8 cellular contexts compared by ENCODE assay signal in genomic region chr3:190322604-190323240, GRCh38. TPM values are rescaled to one million over a fixed set of nuclear protein-coding genes. Genes with fewer than 3 reads are reported as not detected.
DNase-seq lines count a peak whose midpoint lies in the region; ATAC-seq and TF ChIP-seq lines count a peak whose summit lies in the region.

No MANE protein-coding gene starts in this region.

- H3K79me2 ChIP-seq in PC-3 (ENCODE audit: low read length) = peaks cover 27% of the 10 kb centered on the region
- H3K79me2 ChIP-seq in osteoblast (ENCODE audit: insufficient read depth, low read length) = no peaks in the 10 kb centered on the region

- intact Hi-C loops in Calu3 (cut with micrococcal nuclease; ENCODE audit: unreplicated experiment) (loop anchor here (1.0 to 5.0 kb wide), 5 partner anchors 23 to 120 kb away; no protein-coding TSS in a partner anchor), PC-3 (cut with micrococcal nuclease) (loop anchor here (1.0 to 5.0 kb wide), 7 partner anchors 23 to 361 kb away; no protein-coding TSS in a partner anchor)

- BruUV-seq in Calu3 (replicated peaks; lab: Mats Ljungman, UMichigan) (TSS peak; percentile 19), PC-3 (replicated peaks; lab: Mats Ljungman, UMichigan) (no TSS peak)

- H3K36me3 Mint-ChIP-seq in Calu3 (ENCODE audit: insufficient read depth, unreplicated experiment) = peaks cover 59% of the 10 kb centered on the region

- no peak for ATAC-seq in PC-3
- no peak for ATAC-seq in GM18867 (IDR thresholded peaks at IDR 0.05; ENCODE audit: unreplicated experiment)

- DNase-seq in Calu3 (peak; percentile 52), PC-3 (no peak), osteoblast (ENCODE audit: insufficient read length, low spot score, missing footprints) (peak; percentile 50), NCI-H187 (lab: John Stamatoyannopoulos, UW) (no peak), hypothalamus (lab: John Stamatoyannopoulos, UW) (no peak), glomerular visceral epithelial cell (ENCODE audit: extremely low spot score) (no peak)

- CTCF ChIA-PET in Calu3 (lab: Charles Lee) (interaction anchor here (0.6 to 3.8 kb wide), 27 partner anchors 15 to 361 kb away, joined by 3 to 71 read pairs (median 5); no protein-coding TSS in a partner anchor), PC-3 (lab: Charles Lee) (interaction anchor here (0.6 to 2.5 kb wide), 7 partner anchors 16 to 1017 kb away, joined by 3 to 32 read pairs (median 6); no protein-coding TSS in a partner anchor)

- no peak overlapping the region for H3K27ac ChIP-seq in PC-3 (ENCODE audit: low read length)
- peak overlapping the region in 1 of 2 donors; percentile 15 for H3K27ac ChIP-seq in esophagus (ENCODE audit: low read depth in 2 of 2, low read length in 1 of 2)
- H3K27ac ChIP-seq in osteoblast (ENCODE audit: low read depth, low read length) = peak overlapping the region; percentile 54

- peak overlapping the region; percentile 14; the same call in 1 of the 2 replicates for H3K9ac ChIP-seq in PC-3 (ENCODE audit: low read length)

- H3K9me3 Mint-ChIP-seq in Calu3 (ENCODE audit: low read depth, unreplicated experiment) = no peaks in the 10 kb centered on the region

- POLR2A ChIA-PET in PC-3 (lab: Charles Lee; ENCODE audit: unreplicated experiment) = interaction anchor here (0.7 to 0.9 kb wide), 2 partner anchors 59 to 98 kb away, joined by 3 to 6 read pairs; no protein-coding TSS in a partner anchor

- no peaks in the 10 kb centered on the region for H4K20me1 ChIP-seq in PC-3 (ENCODE audit: low read length)
- no peaks in the 10 kb centered on the region for H4K20me1 ChIP-seq in osteoblast (ENCODE audit: insufficient read depth, low read length)

- TF ChIP-seq CTCF in Calu3 (IDR thresholded peaks at IDR 0.05; ENCODE audit: unreplicated experiment) = no peak
- TF ChIP-seq CTCF in PC-3 (conservative IDR thresholded peaks at IDR 0.05; ENCODE audit: low read depth, low read length) = no peak; the same call in 1 of the 2 replicates
- TF ChIP-seq CTCF in osteoblast (IDR thresholded peaks at IDR 0.05; ENCODE audit: extremely low read depth, low read depth, low read length) = peak; percentile 11

- no peaks in the 10 kb centered on the region for H3K9me2 ChIP-seq in PC-3 (replicated peaks; ENCODE audit: low read length)

- H2AFZ ChIP-seq in PC-3 (ENCODE audit: low read length) (peak overlapping the region; percentile 78), osteoblast (ENCODE audit: low read length) (peak overlapping the region; percentile 77)

- 12% methylated on average over 12 of the region's 12 CpGs for WGBS in esophagus, 2 donors

- no peaks in the 10 kb centered on the region for H3K9me3 ChIP-seq in PC-3 (ENCODE audit: low read length)
- H3K9me3 ChIP-seq in esophagus (ENCODE audit: control insufficient read depth in 2 of 2, insufficient read depth in 1 of 2, low read depth in 1 of 2, low read length in 1 of 2) = no peaks in the 10 kb centered on the region
- no peaks in the 10 kb centered on the region for H3K9me3 ChIP-seq in osteoblast (ENCODE audit: low read depth, low read length)

- H3K4me2 ChIP-seq in PC-3 (ENCODE audit: low read length) (peak overlapping the region; percentile 94), osteoblast (ENCODE audit: insufficient read depth, low read length) (peak overlapping the region; percentile 91)

- H3K4me3 ChIP-seq in PC-3 (ENCODE audit: low read length) (peak overlapping the region; percentile 69), esophagus (ENCODE audit: low read depth in 1 of 2, low read length in 2 of 2) (peak overlapping the region; percentile 67 to 76), osteoblast (ENCODE audit: insufficient read depth, low read length) (peak overlapping the region; percentile 73)

- H3K27me3 ChIP-seq in PC-3 (ENCODE audit: low read length) (no peaks in the 10 kb centered on the region), esophagus (ENCODE audit: control insufficient read depth in 1 of 2, insufficient read depth in 2 of 2, low read length in 2 of 2) (no peaks in the 10 kb centered on the region), osteoblast (ENCODE audit: insufficient read depth, low read length) (no peaks in the 10 kb centered on the region)

- H3K4me1 Mint-ChIP-seq in Calu3 (ENCODE audit: low read depth, unreplicated experiment) = peaks cover 38% of the 10 kb centered on the region

- peak overlapping the region; percentile 89 for H3K27ac Mint-ChIP-seq in Calu3 (ENCODE audit: unreplicated experiment)

- H3K36me3 ChIP-seq in PC-3 (ENCODE audit: low read depth, low read length) = no peaks in the 10 kb centered on the region
- H3K36me3 ChIP-seq in esophagus (ENCODE audit: control insufficient read depth in 2 of 2, insufficient read depth in 2 of 2, low read length in 1 of 2) = no peaks in the 10 kb centered on the region
- H3K36me3 ChIP-seq in osteoblast (ENCODE audit: insufficient read depth, low read length) = no peaks in the 10 kb centered on the region

- peak overlapping the region; percentile 81 for H3K4me3 Mint-ChIP-seq in Calu3 (ENCODE audit: low read depth, unreplicated experiment)

- H3K27me3 Mint-ChIP-seq in Calu3 (ENCODE audit: unreplicated experiment) = no peaks in the 10 kb centered on the region

- peaks cover 4% of the 10 kb centered on the region for H3F3A ChIP-seq in PC-3 (ENCODE audit: low read length, unreplicated experiment)

- H3K4me1 ChIP-seq in PC-3 (ENCODE audit: insufficient read depth, low read length) (peaks cover 20% of the 10 kb centered on the region), esophagus (ENCODE audit: control insufficient read depth in 2 of 2, insufficient read depth in 2 of 2, low read length in 1 of 2) (no peaks in the 10 kb centered on the region), osteoblast (ENCODE audit: insufficient read depth, low read length) (peaks cover 28% of the 10 kb centered on the region)

RNA-seq across cellular contexts. Expression of gene CLDN1, which starts 0.5 kb away (rescaled TPM):
- total RNA-seq in Calu3 (2022) = 204 and 253 TPM in 2 replicates
- total RNA-seq in PC-3 (2014; rRNA removed) = 6.8 and 9.6 TPM in 2 replicates
- 10 to 100 TPM; 27.1 to 28.8 TPM for polyA plus RNA-seq in esophagus
- total RNA-seq in osteoblast = 0.29 and 1.1 TPM in 2 replicates

Comparison
In these comparisons a context has a peak if more than half of its experiments do, and no peak if none do; other contexts are left out.
1. DNase-seq: peak in Calu3 (single experiment) and osteoblast (single experiment); none in PC-3 (single experiment), NCI-H187 (0 of 2), hypothalamus (0 of 51) and glomerular visceral epithelial cell (single experiment).
2. RNA of gene CLDN1, which starts 0.5 kb away (total RNA-seq): 204 to 253 TPM in Calu3; 6.8 to 9.6 TPM in PC-3 and 0.29 to 1.1 TPM in osteoblast; every median in the first group is over 10 times any median in the second.
3. Peak in every context shown above with its lines, with median percentiles within 50 percentile points of each other: H3K4me3 ChIP-seq.